Comparison of ENCODE assay signal across 1 cellular context in the genomic region with DNA sequence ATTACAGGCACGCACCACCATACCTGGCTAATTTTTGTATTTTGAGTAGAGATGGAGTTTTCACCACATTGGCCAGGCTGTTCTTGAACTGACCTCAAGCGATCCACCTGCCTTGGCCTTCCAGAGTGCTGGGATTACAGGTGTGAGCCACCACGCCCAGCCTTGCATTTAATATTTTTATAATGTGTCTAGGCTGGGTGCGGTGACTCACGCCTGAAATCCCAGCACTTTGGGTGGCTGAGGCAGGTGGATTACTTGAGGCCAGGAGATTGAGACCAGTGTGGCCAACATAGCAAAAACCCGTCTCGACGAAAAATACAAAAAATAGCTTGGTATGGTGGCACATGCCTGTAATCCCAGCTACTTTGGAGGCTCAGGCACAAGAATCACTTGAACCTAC.
TF ChIP-seq lines count a peak whose summit lies in the region.

No MANE protein-coding gene starts in this region.

TF ChIP-seq in WTC11, 78 proteins besides CTCF, POLR2A, EP300 and RAD21 (continued from another document):
- TF ChIP-seq, protein P1, sequence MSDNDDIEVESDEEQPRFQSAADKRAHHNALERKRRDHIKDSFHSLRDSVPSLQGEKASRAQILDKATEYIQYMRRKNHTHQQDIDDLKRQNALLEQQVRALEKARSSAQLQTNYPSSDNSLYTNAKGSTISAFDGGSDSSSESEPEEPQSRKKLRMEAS (CRISPR knock-in tag; IDR thresholded peaks at IDR 0.05): no peak
